Comparison of ENCODE assay signal across 15 cellular contexts in genomic region chr3:31240466-31240865, GRCh38.
"Had no signal": no experiment of that assay in that cellular context is flagged by ENCODE, and none has a peak within 500 bp of the region (broad histone marks: within the 10 kb centered on the region; RNA-seq: fewer than 3 reads in every experiment).

No MANE protein-coding gene starts in this region.

- H3K27ac ChIP-seq: gastrocnemius medialis, heart right ventricle, lower lobe of right lung, suprapubic skin had no signal

- H3K4me3 ChIP-seq: gastrocnemius medialis, heart right ventricle, lower lobe of right lung, suprapubic skin had no signal

- H3K9me3 ChIP-seq: gastrocnemius medialis, heart right ventricle, lower lobe of right lung, suprapubic skin had no signal

- H3K4me1 ChIP-seq: gastrocnemius medialis, lower lobe of right lung had no signal

- H3K36me3 ChIP-seq: gastrocnemius medialis, heart right ventricle, lower lobe of right lung, suprapubic skin had no signal

- DNase-seq: activated CD4-positive, alpha-beta T cell treated with anti-CD3 and anti-CD28 coated beads, Interleukin-2, amount 50 U/mL, for 48 hours; activated naive CD4-positive, alpha-beta T cell treated with anti-CD3 and anti-CD28 coated beads, Interleukin-2, amount 10 ng/mL, durations not matched to agents 7 days and 5 days; gastrocnemius medialis; heart right ventricle; left cardiac atrium; lower lobe of right lung; occipital lobe; right cardiac atrium; small intestine; stimulated activated naive CD8-positive, alpha-beta T cell treated with anti-CD3 and anti-CD28 coated beads, Interleukin-15, Interleukin-2, amounts not matched to agents 100 U/mL and 50 U/mL, for 24 hours; T-helper 9 cell; trophoblast cell had no signal

- FAIRE-seq: astrocyte, small intestine had no signal

- H3K27me3 ChIP-seq: gastrocnemius medialis, suprapubic skin had no signal

- ATAC-seq: activated CD4-positive, CD25-positive, alpha-beta regulatory T cell treated with anti-CD3 and anti-CD28 coated beads, Interleukin-2, amount 50 U/mL, for 24 hours; gastrocnemius medialis; heart right ventricle; left cardiac atrium; lower lobe of right lung; right cardiac atrium; stimulated activated naive CD8-positive, alpha-beta T cell treated with anti-CD3 and anti-CD28 coated beads, Interleukin-15, Interleukin-2, amounts not matched to agents 100 U/mL and 50 U/mL, for 24 hours had no signal
